13 cellular contexts compared by ENCODE assay signal in genomic region chr1:43058056-43058455, GRCh38.
DNase-seq lines count a peak whose midpoint lies in the region; ATAC-seq and TF ChIP-seq lines count a peak whose summit lies in the region.
"Had no signal": no experiment of that assay in that cellular context is flagged by ENCODE, and none has a peak within 500 bp of the region (broad histone marks: within the 10 kb centered on the region; RNA-seq: fewer than 3 reads in every experiment).

No MANE protein-coding gene starts in this region.

- H3K4me2 ChIP-seq in parathyroid adenoma (ENCODE audit: low read length) = peak overlapping the region; percentile 25

- no peak for ATAC-seq in T-helper 17 cell

- H3K4me3 ChIP-seq in parathyroid adenoma (ENCODE audit: low read depth, low read length) (no peak overlapping the region), esophagus muscularis mucosa (no peak overlapping the region)
- H3K4me3 ChIP-seq: BLaER1 had no signal

- peaks cover 3% of the 10 kb centered on the region for H3K4me1 ChIP-seq in parathyroid adenoma
- H3K4me1 ChIP-seq in esophagus muscularis mucosa = peaks cover 2 to 15% (median 8%) of the 10 kb centered on the region in 4 donors

- H3K36me3 ChIP-seq in parathyroid adenoma (ENCODE audit: control insufficient read depth, insufficient read depth, low read length) (no peaks in the 10 kb centered on the region), esophagus muscularis mucosa (no peaks in the 10 kb centered on the region)
- H3K36me3 ChIP-seq: BLaER1 had no signal

- 94% methylated on average over 11 of the region's 11 CpGs for WGBS in esophagus muscularis mucosa

- H3K27ac Mint-ChIP-seq in activated CD4-positive, alpha-beta T cell treated with anti-CD3 and anti-CD28 coated beads, Interleukin-2, amount 10 ng/mL, durations not matched to agents 24 days and 14 days = peak overlapping the region; percentile 13
- H3K27ac Mint-ChIP-seq in T-helper 17 cell = no peak overlapping the region

- H3K27ac ChIP-seq in epithelial cell of prostate (peak overlapping the region; percentile 49), parathyroid adenoma (no peak overlapping the region), esophagus muscularis mucosa (replicated peaks in 1 of 4) (no peak overlapping the region)
- H3K27ac ChIP-seq: BLaER1 had no signal

- H3K27me3 ChIP-seq in parathyroid adenoma (ENCODE audit: control insufficient read depth, insufficient read depth, low read length) (no peaks in the 10 kb centered on the region), esophagus muscularis mucosa (peaks cover 0 to 20% (median 0%) of the 10 kb centered on the region in 4 donors)
- H3K27me3 ChIP-seq: BLaER1 had no signal

- no peaks in the 10 kb centered on the region for H3K79me2 ChIP-seq in parathyroid adenoma

- DNase-seq in activated CD4-positive, alpha-beta T cell treated with anti-CD3 and anti-CD28 coated beads, Interleukin-2, amount 10 ng/mL, durations not matched to agents 24 days and 14 days = no peak
- DNase-seq in activated CD4-positive, alpha-beta T cell treated with anti-CD3 and anti-CD28 coated beads, Interleukin-2, amount 50 U/mL, for 48 hours = no peak
- DNase-seq in T-helper 17 cell = no peak
- no peak for DNase-seq in epithelial cell of prostate (ENCODE audit: low read depth, low spot score)
- DNase-seq in NCI-H1694 treated with DMSO at 0.1 percent for 48 hours (lab: John Stamatoyannopoulos, UW) = no peak
- no peak for DNase-seq in esophagus muscularis mucosa (ENCODE audit: extremely low spot score)
- DNase-seq in NCI-H2227 (lab: John Stamatoyannopoulos, UW; ENCODE audit: unreplicated experiment) = no peak
- DNase-seq: activated effector memory CD4-positive, alpha-beta T cell treated with Interleukin-2 at 50 U/mL for 16 hours; Calu3; NCI-H1105 treated with DMSO at 0.1 percent for 48 hours; NCI-H524 treated with DMSO at 0.1 percent for 48 hours had no signal

- H2AFZ ChIP-seq in parathyroid adenoma = peak overlapping the region; percentile 68

- H3K36me3 Mint-ChIP-seq in activated CD4-positive, alpha-beta T cell treated with anti-CD3 and anti-CD28 coated beads, Interleukin-2, amount 10 ng/mL, durations not matched to agents 24 days and 14 days (ENCODE audit: low read depth) = no peaks in the 10 kb centered on the region
- peaks cover 6% of the 10 kb centered on the region for H3K36me3 Mint-ChIP-seq in T-helper 17 cell (ENCODE audit: low read depth)

- H3K4me3 Mint-ChIP-seq in activated CD4-positive, alpha-beta T cell treated with anti-CD3 and anti-CD28 coated beads, Interleukin-2, amount 10 ng/mL, durations not matched to agents 24 days and 14 days = peak overlapping the region; percentile 42
- H3K4me3 Mint-ChIP-seq in T-helper 17 cell = peak overlapping the region; percentile 13

- H3K4me1 Mint-ChIP-seq in activated CD4-positive, alpha-beta T cell treated with anti-CD3 and anti-CD28 coated beads, Interleukin-2, amount 10 ng/mL, durations not matched to agents 24 days and 14 days = peaks cover 23% of the 10 kb centered on the region
- peaks cover 22% of the 10 kb centered on the region for H3K4me1 Mint-ChIP-seq in T-helper 17 cell

- peaks cover 7% of the 10 kb centered on the region for H3K9me3 Mint-ChIP-seq in activated CD4-positive, alpha-beta T cell treated with anti-CD3 and anti-CD28 coated beads, Interleukin-2, amount 10 ng/mL, durations not matched to agents 24 days and 14 days

- H3K9me3 ChIP-seq in T-helper 17 cell (ENCODE audit: control insufficient read depth, low read length, poor library complexity, severe bottlenecking) (peaks cover 3% of the 10 kb centered on the region), parathyroid adenoma (ENCODE audit: control insufficient read depth, low read length) (no peaks in the 10 kb centered on the region), esophagus muscularis mucosa (no peaks in the 10 kb centered on the region)
- H3K9me3 ChIP-seq: BLaER1 had no signal

- TF ChIP-seq EP300 in esophagus muscularis mucosa (IDR thresholded peaks at IDR 0.05) = no peak

- no peak for TF ChIP-seq POLR2A in esophagus muscularis mucosa (IDR thresholded peaks at IDR 0.05; ENCODE audit: low read depth)

- TF ChIP-seq CTCF in parathyroid adenoma (IDR thresholded peaks at IDR 0.05) (no peak), esophagus muscularis mucosa (IDR thresholded peaks at IDR 0.05) (no peak)

- no peak overlapping the region for H3K9ac ChIP-seq in parathyroid adenoma
- H3K9ac ChIP-seq: BLaER1 had no signal

- intact Hi-C loops in activated CD4-positive, alpha-beta T cell treated with anti-CD3 and anti-CD28 coated beads, Interleukin-2, amount 10 ng/mL, durations not matched to agents 24 days and 14 days (cut with micrococcal nuclease) = no loop called here
- intact Hi-C loops in esophagus muscularis mucosa (cut with DNase I) = no loop called here

- H3K27me3 Mint-ChIP-seq in activated CD4-positive, alpha-beta T cell treated with anti-CD3 and anti-CD28 coated beads, Interleukin-2, amount 10 ng/mL, durations not matched to agents 24 days and 14 days = no peaks in the 10 kb centered on the region
- peaks cover 15% of the 10 kb centered on the region for H3K27me3 Mint-ChIP-seq in T-helper 17 cell
